ENCODE assay signal across 9 cellular contexts in genomic region chr1:105023719-105024118, GRCh38.
"Had no signal": no experiment of that assay in that cellular context is flagged by ENCODE, and none has a peak within 500 bp of the region (broad histone marks: within the 10 kb centered on the region; RNA-seq: fewer than 3 reads in every experiment).

No MANE protein-coding gene starts in this region.

- H3K4me1 Mint-ChIP-seq: IgD-negative memory B cell had no signal

- H3K27me3 Mint-ChIP-seq: IgD-negative memory B cell had no signal

- H3K9me3 ChIP-seq: HAP-1 had no signal

- H3K4me3 Mint-ChIP-seq: HFFc6, IgD-negative memory B cell had no signal

- H3K4me1 ChIP-seq: HAP-1 had no signal

- H3K36me3 ChIP-seq: HAP-1 had no signal

- H3K27ac Mint-ChIP-seq: HFFc6 had no signal

- H3K36me3 Mint-ChIP-seq: IgD-negative memory B cell had no signal

- H3K9ac ChIP-seq: GM23248 had no signal

- DNase-seq: GM23248, H7, HFFc6, Kasumi-1, KG1 had no signal

- H3K4me3 ChIP-seq: GM23248, HAP-1 had no signal

- H3K27ac ChIP-seq: GM23248, HL-60 had no signal

- ATAC-seq: HCT116 had no signal

- H2AFZ ChIP-seq: GM23248 had no signal

- H3K9me3 Mint-ChIP-seq: IgD-negative memory B cell had no signal
